Comparison of ENCODE assay signal across 8 cellular contexts in the genomic region with DNA sequence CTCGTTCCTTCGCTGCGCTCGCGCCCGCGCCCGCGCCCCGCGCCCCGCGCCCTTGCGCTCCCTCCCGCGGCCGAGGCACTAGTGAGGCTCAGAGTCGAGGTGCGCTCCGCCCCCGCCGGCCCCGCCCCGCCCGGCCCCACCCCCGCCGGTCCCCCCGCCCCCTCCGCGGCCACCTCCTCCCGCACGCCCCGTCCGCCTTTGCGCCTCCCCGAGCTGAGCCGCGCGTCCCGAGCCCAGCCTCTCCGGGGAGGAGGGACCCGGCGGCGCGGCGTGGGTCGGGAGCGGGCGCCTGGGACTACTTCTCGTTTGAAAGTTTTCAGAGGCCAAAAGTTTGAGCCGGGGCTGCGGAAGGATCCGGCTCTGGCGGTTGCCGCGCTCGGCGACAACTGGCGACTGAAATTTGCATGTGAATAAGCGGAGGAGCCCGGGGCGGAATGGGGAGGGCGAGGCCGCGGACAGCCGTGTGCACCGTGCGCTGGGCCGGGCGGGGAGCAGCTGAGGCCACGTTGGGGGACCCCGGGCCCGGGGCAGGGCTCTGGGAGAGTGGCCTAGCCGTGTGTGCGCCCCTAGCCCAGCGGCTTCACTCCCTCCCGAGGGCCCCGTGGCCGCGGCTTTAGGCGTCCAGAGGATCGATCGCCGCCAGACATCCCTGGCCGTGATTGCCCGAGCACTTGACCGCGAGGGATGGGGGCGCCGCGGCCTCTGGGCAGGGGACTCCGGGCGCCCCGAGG. TPM values are rescaled to one million over a fixed set of nuclear protein-coding genes. Genes with fewer than 3 reads are reported as not detected.
DNase-seq lines count a peak whose midpoint lies in the region; ATAC-seq and TF ChIP-seq lines count a peak whose summit lies in the region.

A gene (minus strand): TSS at position 83 of the 731 bp plus-strand sequence. CDS start 262 bp downstream, outside the sequence.

- H3K9me2 ChIP-seq in OCI-LY1 (ENCODE audit: low read depth, low read length) = no peaks in the 10 kb centered on the region

- H3K27me3 ChIP-seq in BJ (ENCODE audit: control insufficient read depth, insufficient read depth, low read length) (no peaks in the 10 kb centered on the region), OCI-LY1 (ENCODE audit: insufficient read depth, low read length) (peaks cover 6% of the 10 kb centered on the region), mucosa of stomach (ENCODE audit: control insufficient read depth, insufficient read depth, low read length) (peaks cover 16% of the 10 kb centered on the region)

- peak within 1 kb of the TSS; percentile 66 for H3K9ac ChIP-seq in OCI-LY1 (ENCODE audit: low read length)
- peak within 1 kb of the TSS; percentile 68 for H3K9ac ChIP-seq in mucosa of stomach (ENCODE audit: low read length)

- TF ChIP-seq POLR2A in erythroblast (IDR thresholded peaks at IDR 0.05; ENCODE audit: low read length) = no peak

- peaks cover 7% of the 10 kb centered on the region for H3K36me3 ChIP-seq in BJ (ENCODE audit: control insufficient read depth, insufficient read depth, low read length)
- H3K36me3 ChIP-seq in OCI-LY1 (ENCODE audit: insufficient read depth, low read length) = no peaks in the 10 kb centered on the region
- H3K36me3 ChIP-seq in mucosa of stomach (ENCODE audit: control insufficient read depth, insufficient read depth, low read length) = no peaks in the 10 kb centered on the region

- TF ChIP-seq CTCF in BJ (IDR thresholded peaks at IDR 0.05; ENCODE audit: insufficient read depth, low read depth, low read length) (no peak), OCI-LY1 (IDR thresholded peaks at IDR 0.05; ENCODE audit: low read length) (no peak)

- POLR2A ChIA-PET in BJ (lab: Charles Lee) = no interaction called here

- peak within 1 kb of the TSS; percentile 76 for H3K4me3 ChIP-seq in BJ (ENCODE audit: low read depth, low read length)
- peak within 1 kb of the TSS; percentile 67 for H3K4me3 ChIP-seq in OCI-LY1 (ENCODE audit: low read depth, low read length, poor library complexity, severe bottlenecking)
- peak within 1 kb of the TSS; percentile 33 for H3K4me3 ChIP-seq in mucosa of stomach (ENCODE audit: low read length)

- CTCF ChIA-PET in BJ (lab: Yijun Ruan, JAX) = no interaction called here

- peak within 1 kb of the TSS; percentile 94 for H3K4me2 ChIP-seq in OCI-LY1 (ENCODE audit: low read length)

- peak within 1 kb of the TSS; percentile 14 for H3K27ac ChIP-seq in OCI-LY1 (ENCODE audit: low read depth, low read length, poor library complexity, severe bottlenecking)

- DNase-seq in BJ (ENCODE audit: low read depth) (peak; percentile 49), activated T-cell treated with anti-CD3 and anti-CD28 coated beads for 4 hours (peak; percentile 77), erythroblast (lab: John Stamatoyannopoulos, UW) (peak; percentile 73 to 78)
- peak; percentile 72 for DNase-seq in stimulated activated CD8-positive, alpha-beta memory T cell treated with anti-CD3 and anti-CD28 coated beads, Interleukin-7, amount 100 ng/mL, for 1 hour (ENCODE audit: low read depth in 2 of 2)

- H3K79me2 ChIP-seq in OCI-LY1 (ENCODE audit: insufficient read depth, low read length) = no peaks in the 10 kb centered on the region

- no peak within 1 kb of the TSS for H2AFZ ChIP-seq in OCI-LY1 (ENCODE audit: low read length)

- H3K4me1 ChIP-seq in OCI-LY1 (ENCODE audit: insufficient read depth, low read length, severe bottlenecking) = peaks cover 18% of the 10 kb centered on the region
- H3K4me1 ChIP-seq in mucosa of stomach (ENCODE audit: control insufficient read depth, insufficient read depth, low read length) = peaks cover 43% of the 10 kb centered on the region

- H3F3A ChIP-seq in OCI-LY1 (ENCODE audit: insufficient read depth, low read length) = no peaks in the 10 kb centered on the region

- H3K9me3 ChIP-seq in OCI-LY1 (ENCODE audit: low read length) (no peaks in the 10 kb centered on the region), mucosa of stomach (ENCODE audit: control insufficient read depth, low read length) (no peaks in the 10 kb centered on the region)

- no peaks in the 10 kb centered on the region for H4K20me1 ChIP-seq in OCI-LY1 (ENCODE audit: insufficient read depth, low read length)

- ATAC-seq in GM19025 (IDR thresholded peaks at IDR 0.05; ENCODE audit: low read depth, unreplicated experiment) = peak; percentile 71
- ATAC-seq in HG03280 (IDR thresholded peaks at IDR 0.05; ENCODE audit: unreplicated experiment) = peak; percentile 67

RNA-seq across cellular contexts. Expression of the gene that starts here (rescaled TPM):
- 0.97 and 1.3 TPM in 2 replicates for polyA plus RNA-seq in BJ (2011; rRNA removed)
- polyA minus RNA-seq in BJ (2011; rRNA and poly(A)+ RNA removed) = 2.6 and 5.7 TPM in 2 replicates

Comparison
In these comparisons a context has a peak if more than half of its experiments do, and no peak if none do; other contexts are left out.
1. Peak in every context shown above with its lines: DNase-seq, ATAC-seq, H3K4me3 ChIP-seq and H3K27ac ChIP-seq.